ENCODE assay signal across 8 cellular contexts in the genomic region with DNA sequence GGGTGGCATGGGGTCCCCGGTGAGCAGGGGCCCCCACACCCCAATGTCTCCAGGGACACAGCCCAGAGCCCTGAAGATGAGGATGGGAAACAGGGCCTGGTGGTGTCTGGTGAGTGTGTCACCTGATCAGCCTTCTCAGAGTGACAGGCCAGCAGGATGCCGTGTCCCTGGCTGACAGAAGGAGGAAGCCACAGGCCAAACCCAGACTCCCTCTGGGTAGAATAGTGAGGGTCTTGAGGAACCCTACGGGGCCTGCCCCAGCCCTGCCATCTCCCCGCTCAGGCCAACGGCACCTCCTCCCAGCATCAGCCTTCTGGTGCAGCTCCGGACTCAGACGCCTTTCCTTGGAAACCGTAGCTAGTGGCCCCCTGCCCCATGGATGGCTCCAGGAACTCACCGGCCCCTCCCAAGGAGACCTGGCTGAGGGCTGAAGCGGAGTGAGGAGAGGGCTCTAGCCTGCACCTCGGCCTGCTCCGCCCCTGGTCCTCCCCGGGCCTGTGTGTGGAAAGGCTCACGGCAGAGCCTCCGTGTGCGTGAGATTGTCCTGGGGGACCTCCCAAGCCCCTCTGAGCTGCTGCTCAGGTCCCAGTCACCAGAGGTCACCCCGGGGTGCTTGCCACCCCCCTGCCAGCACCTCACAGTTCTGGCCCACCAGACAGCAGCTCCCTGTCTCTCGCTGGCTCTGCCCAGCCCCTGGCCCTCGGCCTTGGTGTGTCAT. TPM values are rescaled to one million over a fixed set of nuclear protein-coding genes. Genes with fewer than 3 reads are reported as not detected.
DNase-seq lines count a peak whose midpoint lies in the region; TF ChIP-seq lines count a peak whose summit lies in the region.

No MANE protein-coding gene starts in this region.

- peaks cover 12% of the 10 kb centered on the region; the same call in 1 of the 2 replicates for H3K4me1 ChIP-seq in HUES48 (ENCODE audit: control insufficient read depth, insufficient read depth, low read length)

- DNase-seq in CD14-positive monocyte (ENCODE audit: low spot score) (peak; percentile 85), brain microvascular endothelial cell (no peak), neural crest cell (ENCODE audit: low read depth, low spot score) (no peak), D341Med (ENCODE audit: low spot score) (no peak), putamen (ENCODE audit: low spot score) (no peak), HuH-7.5 (ENCODE audit: low spot score) (no peak)
- no peak for DNase-seq in central memory CD4-positive, alpha-beta T cell

- H3K4me3 ChIP-seq in HUES48 (ENCODE audit: low read depth, low read length) = no peak overlapping the region
- no peak overlapping the region for H3K4me3 ChIP-seq in brain microvascular endothelial cell (ENCODE audit: low read depth, low read length)

- H3K36me3 ChIP-seq in HUES48 (ENCODE audit: control insufficient read depth, insufficient read depth, low read length) = peaks cover 3% of the 10 kb centered on the region; the same call in 1 of the 2 replicates
- H3K36me3 ChIP-seq in brain microvascular endothelial cell (replicated peaks) = no peaks in the 10 kb centered on the region

- H3K9me3 Mint-ChIP-seq in CD14-positive monocyte (no peaks in the 10 kb centered on the region), neural crest cell (no peaks in the 10 kb centered on the region)

- H3K27ac ChIP-seq in HUES48 (ENCODE audit: low read depth, low read length) (peak overlapping the region; percentile 20), brain microvascular endothelial cell (peak overlapping the region; percentile 32)

- H3K36me3 Mint-ChIP-seq in CD14-positive monocyte (peaks cover 28 to 31% of the 10 kb centered on the region in 2 donors), neural crest cell (ENCODE audit: low read depth) (no peaks in the 10 kb centered on the region)

- peaks cover 24% of the 10 kb centered on the region for H3K27me3 ChIP-seq in HUES48 (ENCODE audit: control insufficient read depth, insufficient read depth, low read length)
- no peaks in the 10 kb centered on the region for H3K27me3 ChIP-seq in brain microvascular endothelial cell (replicated peaks)

- H3K4me3 Mint-ChIP-seq in CD14-positive monocyte = peak overlapping the region in 1 of 2 donors; percentile 39
- no peak overlapping the region for H3K4me3 Mint-ChIP-seq in neural crest cell

- peak overlapping the region; percentile 57 to 98 (median 95) for H3K27ac Mint-ChIP-seq in CD14-positive monocyte
- peak overlapping the region; percentile 57 for H3K27ac Mint-ChIP-seq in neural crest cell (ENCODE audit: unreplicated experiment)

- H3K9ac ChIP-seq in HUES48 (ENCODE audit: low read depth, low read length) = no peak overlapping the region

- intact Hi-C loops in CD14-positive monocyte (cut with micrococcal nuclease) = no loop called here

- in situ Hi-C loops in brain microvascular endothelial cell (cut with HindIII; ENCODE audit: low pct_ligation_motif_present, low sequenced_read_pairs) = no loop called here

- H3K4me1 Mint-ChIP-seq in CD14-positive monocyte (peaks cover 72% of the 10 kb centered on the region), neural crest cell (peaks cover 35% of the 10 kb centered on the region)

- TF ChIP-seq CTCF in CD14-positive monocyte (IDR thresholded peaks at IDR 0.05) = no peak
- no peak for TF ChIP-seq CTCF in brain microvascular endothelial cell (IDR thresholded peaks at IDR 0.05; ENCODE audit: low read depth, low read length, missing control alignments)
- TF ChIP-seq CTCF in neural crest cell (conservative IDR thresholded peaks at IDR 0.05) = no peak

- H3K9me3 ChIP-seq in HUES48 (ENCODE audit: control insufficient read depth, insufficient read depth, low read length) = no peaks in the 10 kb centered on the region

- H3K27me3 Mint-ChIP-seq in CD14-positive monocyte (ENCODE audit: low read depth in 3 of 3) = peaks cover 10 to 15% (median 12%) of the 10 kb centered on the region in 3 donors
- H3K27me3 Mint-ChIP-seq in neural crest cell (ENCODE audit: low read depth) = no peaks in the 10 kb centered on the region

RNA-seq across cellular contexts. Expression of a gene that starts 6.0 kb away (rescaled TPM):
- polyA plus RNA-seq in CD14-positive monocyte = 1 to 10 TPM; 3.5 to 4.2 TPM
- total RNA-seq in neural crest cell = 72.4 and 73.8 TPM in 2 replicates

RNA-seq across cellular contexts. Expression of a gene that starts 48.7 kb away (rescaled TPM):
- polyA plus RNA-seq in CD14-positive monocyte = 1 to 10 TPM; 7.1 to 8.0 TPM
- total RNA-seq in neural crest cell = 12.9 and 13.8 TPM in 2 replicates

RNA-seq across cellular contexts. Expression of a gene that starts 53.3 kb away (rescaled TPM):
- not detected for polyA plus RNA-seq in CD14-positive monocyte
- total RNA-seq in neural crest cell = 3.5 and 3.6 TPM in 2 replicates
